Comparison of ENCODE assay signal across 9 cellular contexts in the genomic region with DNA sequence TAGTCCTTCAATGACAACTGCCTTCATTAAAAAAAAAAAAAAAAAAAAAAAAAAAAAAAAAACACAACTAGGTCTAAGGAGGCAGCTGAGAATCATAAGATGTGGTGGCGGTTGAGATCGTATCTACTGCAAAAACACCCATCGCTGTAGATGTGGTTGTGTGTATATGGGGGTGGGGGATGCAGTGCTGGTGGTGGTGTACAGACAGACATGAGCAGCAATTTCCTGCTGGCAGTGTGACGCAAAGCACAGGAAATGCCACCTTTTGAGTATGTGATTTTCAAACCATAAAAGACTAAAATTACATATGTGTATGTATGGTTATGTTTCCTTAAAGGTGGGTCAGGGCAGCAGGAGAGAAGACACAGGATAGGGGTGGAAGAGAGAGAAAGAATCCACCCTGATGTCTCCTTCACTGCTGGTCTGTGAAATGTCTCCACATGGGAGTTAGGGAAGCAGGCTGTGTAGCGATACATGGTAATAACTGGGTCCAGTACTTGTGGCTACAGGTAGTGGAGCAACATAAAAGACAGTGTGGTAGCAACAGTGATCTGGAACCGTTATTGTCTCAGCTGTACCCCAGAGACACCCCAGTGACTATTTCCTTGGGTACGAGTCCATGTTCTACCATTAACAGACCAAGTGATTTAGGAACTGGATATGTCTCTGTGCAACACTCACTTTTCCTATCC. TPM values are rescaled to one million over a fixed set of nuclear protein-coding genes. Genes with fewer than 3 reads are reported as not detected.
DNase-seq lines count a peak whose midpoint lies in the region; ATAC-seq and TF ChIP-seq lines count a peak whose summit lies in the region.
"Had no signal": no experiment of that assay in that cellular context is flagged by ENCODE, and none has a peak within 500 bp of the region (broad histone marks: within the 10 kb centered on the region; RNA-seq: fewer than 3 reads in every experiment).

No MANE protein-coding gene starts in this region.

- CTCF ChIA-PET in A673 (lab: Charles Lee): no interaction called here

- H3K4me1 ChIP-seq in A673 (ENCODE audit: insufficient read depth, low read length, poor library complexity, severe bottlenecking): peaks cover 21% of the 10 kb centered on the region

- H3K27me3 Mint-ChIP-seq in T-helper 2 cell treated with Interferon-gamma antibody and Interleukin-4, amounts not matched to agents 5 μg/mL and 100 μg/mL, for 36 hours (ENCODE audit: low read depth): no peaks in the 10 kb centered on the region

- peaks cover 2% of the 10 kb centered on the region for H3K9me3 Mint-ChIP-seq in T-helper 2 cell treated with Interferon-gamma antibody and Interleukin-4, amounts not matched to agents 5 μg/mL and 100 μg/mL, for 36 hours
- H3K9me3 Mint-ChIP-seq: neural crest cell had no signal

- no peaks in the 10 kb centered on the region for H3K36me3 ChIP-seq in A673 (ENCODE audit: insufficient read depth, low read length, poor library complexity, severe bottlenecking)

- peak overlapping the region; percentile 96 for H3K27ac Mint-ChIP-seq in T-helper 2 cell treated with Interferon-gamma antibody and Interleukin-4, amounts not matched to agents 5 μg/mL and 100 μg/mL, for 36 hours

- H3K27me3 ChIP-seq in A673 (replicated peaks; ENCODE audit: insufficient read depth, low read depth, low read length, poor library complexity): peaks cover 49% of the 10 kb centered on the region

- no peaks in the 10 kb centered on the region for H3K9me3 ChIP-seq in A673 (ENCODE audit: low read depth, low read length, poor library complexity, severe bottlenecking)

- peak; percentile 23 for DNase-seq in A673 (ENCODE audit: low spot score)
- peak; percentile 93 for DNase-seq in T-helper 2 cell treated with Interferon-gamma antibody and Interleukin-4, amounts not matched to agents 5 μg/mL and 100 μg/mL, for 36 hours (ENCODE audit: low spot score)
- peak; percentile 22 to 71 (median 54) for DNase-seq in activated naive CD4-positive, alpha-beta T cell (lab: John Stamatoyannopoulos, UW)
- peak; percentile 61 for DNase-seq in stimulated activated CD4-positive, alpha-beta T cell treated with anti-CD3 and anti-CD28 coated beads, Interleukin-12 subunit alpha, Interleukin-12 subunit beta, amount 100 ng/mL, for 4 hours
- no peak for DNase-seq in NCI-H1417 treated with DMSO at 0.1 percent for 48 hours (lab: John Stamatoyannopoulos, UW)
- no peak for DNase-seq in kidney glomerular epithelial cell (lab: John Stamatoyannopoulos, UW)

- ATAC-seq in GM21619 (IDR thresholded peaks at IDR 0.05; ENCODE audit: unreplicated experiment) (no peak), HG03521 (IDR thresholded peaks at IDR 0.05; ENCODE audit: unreplicated experiment) (no peak)

- no peak overlapping the region for H3K4me3 ChIP-seq in A673 (ENCODE audit: low read depth, low read length, poor library complexity, severe bottlenecking)

- no peak for TF ChIP-seq CTCF in A673 (conservative IDR thresholded peaks at IDR 0.05; ENCODE audit: low read depth, low read length)

- no peak overlapping the region for H3K27ac ChIP-seq in A673 (ENCODE audit: low read depth, low read length, poor library complexity, severe bottlenecking)

- H3K4me3 Mint-ChIP-seq in T-helper 2 cell treated with Interferon-gamma antibody and Interleukin-4, amounts not matched to agents 5 μg/mL and 100 μg/mL, for 36 hours: peak overlapping the region; percentile 61
- H3K4me3 Mint-ChIP-seq: neural crest cell had no signal

- H3K4me1 Mint-ChIP-seq in T-helper 2 cell treated with Interferon-gamma antibody and Interleukin-4, amounts not matched to agents 5 μg/mL and 100 μg/mL, for 36 hours (ENCODE audit: low read depth): peaks cover 89% of the 10 kb centered on the region
- H3K4me1 Mint-ChIP-seq: neural crest cell had no signal

- intact Hi-C loops in A673 (cut with micrococcal nuclease; ENCODE audit: unreplicated experiment): no loop called here

- POLR2A ChIA-PET in A673 (lab: Charles Lee; ENCODE audit: low non-redundant PET): no interaction called here

- no TSS peak for BruUV-seq in A673 (replicated peaks; lab: Mats Ljungman, UMichigan)

- H3K36me3 Mint-ChIP-seq in T-helper 2 cell treated with Interferon-gamma antibody and Interleukin-4, amounts not matched to agents 5 μg/mL and 100 μg/mL, for 36 hours (ENCODE audit: low read depth): peaks cover 46% of the 10 kb centered on the region

RNA-seq across cellular contexts. Expression of a gene that starts 57.9 kb away (rescaled TPM):
- total RNA-seq in A673 (2021): 0.59 and 0.77 TPM in 2 replicates

Comparison
In these comparisons a context has a peak if more than half of its experiments do, and no peak if none do; other contexts are left out.
1. DNase-seq: peak in A673 (single experiment), T-helper 2 cell treated with Interferon-gamma antibody and Interleukin-4, amounts not matched to agents 5 μg/mL and 100 μg/mL, for 36 hours (single experiment), activated naive CD4-positive, alpha-beta T cell (4 of 4) and stimulated activated CD4-positive, alpha-beta T cell treated with anti-CD3 and anti-CD28 coated beads, Interleukin-12 subunit alpha, Interleukin-12 subunit beta, amount 100 ng/mL, for 4 hours (single experiment); none in NCI-H1417 treated with DMSO at 0.1 percent for 48 hours (single experiment) and kidney glomerular epithelial cell (single experiment).